ENCODE assay signal across 3 cellular contexts in genomic region chr4:67764183-67764582, GRCh38.
A peak's percentile ranks its signal among the peaks of the same experiment; 100 is the strongest.
TF ChIP-seq lines count a peak whose summit lies in the region.

No MANE protein-coding gene starts in this region.

TF ChIP-seq in A549, 52 proteins besides CTCF, POLR2A, EP300 and RAD21:
- TF ChIP-seq RARB (CRISPR knock-in tag; IDR thresholded peaks at IDR 0.05) (no peak), MAFK (IDR thresholded peaks at IDR 0.05; ENCODE audit: partially characterized antibody) (peak; percentile 63), NFE2L2 (conservative IDR thresholded peaks at IDR 0.05; ENCODE audit: low read length) (no peak)

TF ChIP-seq in IMR-90, 13 proteins besides CTCF, POLR2A, EP300 and RAD21:
- no peak for TF ChIP-seq MAZ (IDR thresholded peaks at IDR 0.05; ENCODE audit: borderline replicate concordance, low read depth, low read length)
- peak; percentile 77 for TF ChIP-seq MAFK (IDR thresholded peaks at IDR 0.05; ENCODE audit: low read depth, low read length)

TF ChIP-seq in H1, 55 proteins besides CTCF, POLR2A, EP300 and RAD21:
- TF ChIP-seq MAFK (IDR thresholded peaks at IDR 0.05; ENCODE audit: low read depth, low read length) (peak; percentile 9; the same call in 1 of the 2 replicates), JUN (IDR thresholded peaks at IDR 0.05; ENCODE audit: low read depth, low read length) (no peak)
